11 cellular contexts compared by ENCODE assay signal in the genomic region with DNA sequence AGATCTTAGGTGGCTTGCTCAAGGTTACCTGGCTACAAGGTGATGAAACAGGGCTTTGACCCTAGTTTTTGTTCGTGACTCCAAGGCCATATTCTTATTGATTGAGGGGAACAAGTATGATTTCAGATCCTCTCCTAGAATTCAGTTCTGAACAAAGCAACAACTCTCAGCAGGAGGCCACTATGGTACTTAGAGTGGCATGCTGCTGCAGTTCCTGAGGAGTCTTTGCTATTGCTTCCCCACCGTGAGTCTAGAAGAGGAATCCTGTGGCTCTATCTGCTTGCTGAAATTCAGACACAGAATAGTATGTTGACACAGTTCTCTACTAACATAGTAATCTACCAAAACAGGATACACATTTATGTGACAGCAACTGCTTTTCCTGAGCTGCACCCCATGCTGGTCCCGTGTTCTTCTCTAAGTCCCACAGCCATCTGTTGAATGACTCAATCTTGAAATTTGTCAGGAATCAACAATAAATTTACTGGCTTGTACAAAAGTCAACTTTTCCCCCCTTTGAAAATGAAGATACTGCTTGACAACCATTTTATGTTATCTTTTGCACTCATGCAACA. TPM values are rescaled to one million over a fixed set of nuclear protein-coding genes. Genes with fewer than 3 reads are reported as not detected.
A peak's percentile ranks its signal among the peaks of the same experiment; 100 is the strongest.
DNase-seq lines count a peak whose midpoint lies in the region; ATAC-seq lines count a peak whose summit lies in the region.
"Had no signal": no experiment of that assay in that cellular context is flagged by ENCODE, and none has a peak within 500 bp of the region (broad histone marks: within the 10 kb centered on the region; RNA-seq: fewer than 3 reads in every experiment).

No MANE protein-coding gene starts in this region.

- no peak overlapping the region for H3K9ac ChIP-seq in neuronal stem cell (ENCODE audit: low read depth, low read length, poor library complexity)

- H2BK5ac ChIP-seq in neuronal stem cell (ENCODE audit: low read length) = no peak overlapping the region

- no peak overlapping the region for H2AFZ ChIP-seq in neuronal stem cell (ENCODE audit: low read length)

- no peaks in the 10 kb centered on the region for H3K27me3 ChIP-seq in ectodermal cell (ENCODE audit: control insufficient read depth, insufficient read depth, low read length, poor library complexity, severe bottlenecking)
- no peaks in the 10 kb centered on the region for H3K27me3 ChIP-seq in neuronal stem cell (ENCODE audit: control insufficient read depth in 3 of 3, insufficient read depth in 3 of 3, low read depth in 1 of 3, low read length in 3 of 3)

- H4K8ac ChIP-seq in neuronal stem cell (ENCODE audit: low read depth, low read length) = no peak overlapping the region

- H3K4me1 ChIP-seq in ectodermal cell (ENCODE audit: control insufficient read depth, insufficient read depth, low read length) = peaks cover 10% of the 10 kb centered on the region
- peaks cover 4 to 16% of the 10 kb centered on the region in 2 donors for H3K4me1 ChIP-seq in neuronal stem cell (ENCODE audit: control insufficient read depth in 2 of 2, insufficient read depth in 1 of 2, low read depth in 1 of 2, low read length in 2 of 2)

- WGBS in ectodermal cell, 2 experiments = 81 to 84% methylated on average over 3 of the region's 3 CpGs
- WGBS in neuronal stem cell (ENCODE audit: extremely low coverage in 2 of 2, insufficient read length in 2 of 2, insufficient replicate concordance in 1 of 2), 2 donors = no CpG with 5 or more reads among the region's 3 CpGs

- H2BK15ac ChIP-seq in neuronal stem cell (ENCODE audit: low read length) = no peak overlapping the region

- no peak overlapping the region for H3K4ac ChIP-seq in neuronal stem cell (ENCODE audit: low read length)

- H3K4me3 ChIP-seq in ectodermal cell (ENCODE audit: insufficient read depth, low read depth, low read length) (no peak overlapping the region), neuronal stem cell (ENCODE audit: low read length in 2 of 2) (no peak overlapping the region)

- no peak overlapping the region for H3K14ac ChIP-seq in neuronal stem cell (ENCODE audit: low read length)

- no peak overlapping the region for H3K4me2 ChIP-seq in neuronal stem cell (ENCODE audit: insufficient read depth, low read length, poor library complexity, severe bottlenecking)

- H3K36me3 ChIP-seq in ectodermal cell (ENCODE audit: control insufficient read depth, insufficient read depth, low read length) (no peaks in the 10 kb centered on the region), neuronal stem cell (replicated peaks in 1 of 2; ENCODE audit: control insufficient read depth in 2 of 2, insufficient read depth in 2 of 2, low read length in 2 of 2) (peaks cover 0 to 15% of the 10 kb centered on the region in 2 donors)

- no peak overlapping the region for H4K91ac ChIP-seq in neuronal stem cell (ENCODE audit: low read depth, low read length, poor library complexity)

- H3K9me3 ChIP-seq in ectodermal cell (ENCODE audit: control insufficient read depth, low read length) = no peaks in the 10 kb centered on the region
- no peaks in the 10 kb centered on the region for H3K9me3 ChIP-seq in neuronal stem cell (replicated peaks in 1 of 2; ENCODE audit: control insufficient read depth in 2 of 2, insufficient read depth in 1 of 2, low read depth in 1 of 2, low read length in 2 of 2)

- ATAC-seq in GM19351 (IDR thresholded peaks at IDR 0.05; ENCODE audit: unreplicated experiment) (no peak), GM21381 (IDR thresholded peaks at IDR 0.05; ENCODE audit: unreplicated experiment) (no peak)
- ATAC-seq: sciatic nerve had no signal

- no peak overlapping the region for H2AK5ac ChIP-seq in neuronal stem cell (ENCODE audit: low read depth, low read length)

- H3K18ac ChIP-seq in neuronal stem cell (ENCODE audit: low read length) = no peak overlapping the region

- no peak overlapping the region for H2BK12ac ChIP-seq in neuronal stem cell (ENCODE audit: low read length)

- no peak overlapping the region for H2BK120ac ChIP-seq in neuronal stem cell (ENCODE audit: low read depth, low read length)

- DNase-seq in EL (peak; percentile 86), M059J (ENCODE audit: low read depth) (peak; percentile 72), neuronal stem cell (ENCODE audit: low spot score) (no peak), T1000 (lab: John Stamatoyannopoulos, UW) (no peak), SHP77 treated with DMSO at 0.1 percent for 48 hours (lab: John Stamatoyannopoulos, UW) (no peak)
- DNase-seq: DMS79, NCI-H1694 treated with DMSO at 0.1 percent for 48 hours had no signal

- H3K23ac ChIP-seq in neuronal stem cell (ENCODE audit: low read depth, low read length, poor library complexity) = no peak overlapping the region

- H3K27ac ChIP-seq in ectodermal cell (ENCODE audit: insufficient read depth, low read depth, low read length, poor library complexity, severe bottlenecking) = peak overlapping the region; percentile 47
- H3K27ac ChIP-seq in neuronal stem cell (replicated peaks; ENCODE audit: low read length) = peak overlapping the region; percentile 30

- H3K79me1 ChIP-seq in neuronal stem cell (ENCODE audit: low read depth, low read length) = peaks cover 15% of the 10 kb centered on the region

RNA-seq across cellular contexts. Expression of gene TGFBRAP1, which starts 4.1 kb away (rescaled TPM):
- 13.6 and 22.0 TPM in 2 replicates for total RNA-seq in M059J (2014; rRNA removed; shearing (Covaris generic))
- polyA plus RNA-seq in ectodermal cell (2013, experiment 1 of 4) = 21.3 TPM
- 22.6 TPM for polyA plus RNA-seq in ectodermal cell (2013, experiment 2 of 4)
- 15.7 TPM for polyA plus RNA-seq in ectodermal cell (2013, experiment 3 of 4)
- 15.8 TPM for polyA plus RNA-seq in ectodermal cell (2013, experiment 4 of 4)
- polyA plus RNA-seq in neuronal stem cell (2013, experiment 1 of 2) = 10.0 TPM
- polyA plus RNA-seq in neuronal stem cell (2013, experiment 2 of 2) = 9.5 TPM

RNA-seq across cellular contexts. Expression of gene C2orf49, which starts 11.9 kb away (rescaled TPM):
- 19.2 and 22.0 TPM in 2 replicates for total RNA-seq in M059J (2014; rRNA removed; shearing (Covaris generic))
- 29.9 TPM for polyA plus RNA-seq in ectodermal cell (2013, experiment 1 of 4)
- 22.6 TPM for polyA plus RNA-seq in ectodermal cell (2013, experiment 2 of 4)
- 21.2 TPM for polyA plus RNA-seq in ectodermal cell (2013, experiment 3 of 4)
- polyA plus RNA-seq in ectodermal cell (2013, experiment 4 of 4) = 27.2 TPM
- polyA plus RNA-seq in neuronal stem cell (2013, experiment 1 of 2) = 24.1 TPM
- 24.0 TPM for polyA plus RNA-seq in neuronal stem cell (2013, experiment 2 of 2)

Comparison
In these comparisons a context has a peak if more than half of its experiments do, and no peak if none do; other contexts are left out.
1. DNase-seq: peak in EL (single experiment) and M059J (single experiment); none in neuronal stem cell (single experiment), T1000 (single experiment) and SHP77 treated with DMSO at 0.1 percent for 48 hours (single experiment).